29 cellular contexts compared by ENCODE assay signal in genomic region chr2:216069028-216069427, GRCh38. TPM values are rescaled to one million over a fixed set of nuclear protein-coding genes. Genes with fewer than 3 reads are reported as not detected.
"Had no signal": no experiment of that assay in that cellular context is flagged by ENCODE, and none has a peak within 500 bp of the region (broad histone marks: within the 10 kb centered on the region; RNA-seq: fewer than 3 reads in every experiment).

No MANE protein-coding gene starts in this region.

- H3K9me3 Mint-ChIP-seq: effector memory CD8-positive, alpha-beta T cell; endodermal cell; mesothelial cell of epicardium; naive B cell; naive thymus-derived CD8-positive, alpha-beta T cell had no signal

- H3K4me1 ChIP-seq: esophagus squamous epithelium, gastrocnemius medialis, heart right ventricle had no signal

- H3K4me3 Mint-ChIP-seq: effector memory CD8-positive, alpha-beta T cell; endodermal cell; mesothelial cell of epicardium; naive B cell had no signal

- FAIRE-seq: endometrium, islet of Langerhans, keratinocyte had no signal

- DNase-seq: dermis blood vessel endothelial cell; dorsolateral prefrontal cortex; effector CD8-positive, alpha-beta T cell; effector memory CD8-positive, alpha-beta T cell; endodermal cell; erythroblast; esophagus squamous epithelium; foreskin fibroblast; foreskin melanocyte; gastrocnemius medialis; glutamatergic neuron; head of caudate nucleus; heart right ventricle; hippocampal formation; left cardiac atrium; left lung; left ventricle myocardium superior; lower lobe of right lung; mesenchymal stem cell; mucosa of descending colon; naive B cell; naive thymus-derived CD8-positive, alpha-beta T cell had no signal

- H3K4me1 Mint-ChIP-seq: mesothelial cell of epicardium had no signal

- H3K27me3 ChIP-seq: dorsolateral prefrontal cortex, esophagus squamous epithelium, gastrocnemius medialis, heart right ventricle, left lung had no signal

- H3K9me3 ChIP-seq: esophagus squamous epithelium, gastrocnemius medialis, left lung, lower lobe of right lung, mucosa of descending colon had no signal

- H3K27ac Mint-ChIP-seq: effector memory CD8-positive, alpha-beta T cell; endodermal cell; mesothelial cell of epicardium had no signal

- H3K4me3 ChIP-seq: coronary artery, dorsolateral prefrontal cortex, esophagus squamous epithelium, gastrocnemius medialis, heart right ventricle, left lung, lower lobe of right lung, mucosa of descending colon had no signal

- H3K27me3 Mint-ChIP-seq: effector memory CD8-positive, alpha-beta T cell; naive B cell; naive thymus-derived CD8-positive, alpha-beta T cell had no signal

- H3K27ac ChIP-seq: coronary artery, dorsolateral prefrontal cortex, epithelial cell of prostate, esophagus squamous epithelium, gastrocnemius medialis, heart right ventricle, left lung, lower lobe of right lung had no signal

- H3K36me3 ChIP-seq: gastrocnemius medialis had no signal

- H3K36me3 Mint-ChIP-seq: mesothelial cell of epicardium had no signal

- ATAC-seq: effector memory CD8-positive, alpha-beta T cell; esophagus mucosa; gastrocnemius medialis; heart right ventricle; left cardiac atrium; left lung; left ventricle myocardium superior; lower lobe of right lung; mucosa of descending colon; naive thymus-derived CD8-positive, alpha-beta T cell had no signal

RNA-seq across cellular contexts. Expression of gene TMEM169, which starts 12.7 kb away (rescaled TPM):
- total RNA-seq: gastrocnemius medialis had no signal
- polyA plus RNA-seq: keratinocyte had no signal
